In the genomic region with DNA sequence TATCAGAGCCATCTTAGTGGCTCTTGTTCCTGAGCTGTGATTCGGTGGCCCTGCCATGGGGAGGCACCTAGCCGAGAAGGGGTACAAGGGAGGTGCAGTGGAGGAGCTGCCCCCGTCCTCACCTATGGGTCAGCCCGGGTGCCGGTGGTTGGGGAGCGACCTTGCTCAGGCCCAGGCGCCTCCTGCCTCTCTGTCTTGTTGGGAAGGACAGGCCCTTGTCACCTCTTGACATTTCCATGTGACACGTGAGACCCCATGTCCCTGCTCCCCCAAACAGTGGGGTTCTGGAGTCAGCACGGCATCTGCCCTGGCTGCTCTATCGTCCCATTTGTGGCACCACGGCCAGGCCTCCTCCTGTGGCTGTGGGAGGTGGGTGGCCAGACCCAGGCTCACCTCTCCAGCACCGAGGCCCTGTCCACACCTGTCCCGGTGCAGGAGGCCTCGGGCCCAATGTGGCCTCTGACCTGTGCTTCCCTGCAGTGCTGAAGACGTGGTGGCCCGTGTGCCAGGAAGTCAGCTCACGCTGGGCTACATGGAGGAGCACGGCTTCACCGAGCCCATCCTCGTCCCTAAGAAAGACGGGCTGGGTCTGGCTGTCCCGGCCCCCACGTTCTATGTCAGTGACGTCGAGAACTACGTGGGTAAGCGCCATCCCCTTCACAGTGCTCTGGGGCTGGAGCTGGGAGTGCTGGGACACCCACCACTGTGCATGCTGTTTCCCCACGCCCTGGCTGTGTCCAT, we compare ENCODE assay signal across 1 cellular context.
TF ChIP-seq lines count a peak whose summit lies in the region.

No MANE protein-coding gene starts in this region.

TF ChIP-seq in GM23338, 12 proteins besides CTCF, POLR2A, EP300 and RAD21 (continued from another document):
- TF ChIP-seq, protein P1, sequence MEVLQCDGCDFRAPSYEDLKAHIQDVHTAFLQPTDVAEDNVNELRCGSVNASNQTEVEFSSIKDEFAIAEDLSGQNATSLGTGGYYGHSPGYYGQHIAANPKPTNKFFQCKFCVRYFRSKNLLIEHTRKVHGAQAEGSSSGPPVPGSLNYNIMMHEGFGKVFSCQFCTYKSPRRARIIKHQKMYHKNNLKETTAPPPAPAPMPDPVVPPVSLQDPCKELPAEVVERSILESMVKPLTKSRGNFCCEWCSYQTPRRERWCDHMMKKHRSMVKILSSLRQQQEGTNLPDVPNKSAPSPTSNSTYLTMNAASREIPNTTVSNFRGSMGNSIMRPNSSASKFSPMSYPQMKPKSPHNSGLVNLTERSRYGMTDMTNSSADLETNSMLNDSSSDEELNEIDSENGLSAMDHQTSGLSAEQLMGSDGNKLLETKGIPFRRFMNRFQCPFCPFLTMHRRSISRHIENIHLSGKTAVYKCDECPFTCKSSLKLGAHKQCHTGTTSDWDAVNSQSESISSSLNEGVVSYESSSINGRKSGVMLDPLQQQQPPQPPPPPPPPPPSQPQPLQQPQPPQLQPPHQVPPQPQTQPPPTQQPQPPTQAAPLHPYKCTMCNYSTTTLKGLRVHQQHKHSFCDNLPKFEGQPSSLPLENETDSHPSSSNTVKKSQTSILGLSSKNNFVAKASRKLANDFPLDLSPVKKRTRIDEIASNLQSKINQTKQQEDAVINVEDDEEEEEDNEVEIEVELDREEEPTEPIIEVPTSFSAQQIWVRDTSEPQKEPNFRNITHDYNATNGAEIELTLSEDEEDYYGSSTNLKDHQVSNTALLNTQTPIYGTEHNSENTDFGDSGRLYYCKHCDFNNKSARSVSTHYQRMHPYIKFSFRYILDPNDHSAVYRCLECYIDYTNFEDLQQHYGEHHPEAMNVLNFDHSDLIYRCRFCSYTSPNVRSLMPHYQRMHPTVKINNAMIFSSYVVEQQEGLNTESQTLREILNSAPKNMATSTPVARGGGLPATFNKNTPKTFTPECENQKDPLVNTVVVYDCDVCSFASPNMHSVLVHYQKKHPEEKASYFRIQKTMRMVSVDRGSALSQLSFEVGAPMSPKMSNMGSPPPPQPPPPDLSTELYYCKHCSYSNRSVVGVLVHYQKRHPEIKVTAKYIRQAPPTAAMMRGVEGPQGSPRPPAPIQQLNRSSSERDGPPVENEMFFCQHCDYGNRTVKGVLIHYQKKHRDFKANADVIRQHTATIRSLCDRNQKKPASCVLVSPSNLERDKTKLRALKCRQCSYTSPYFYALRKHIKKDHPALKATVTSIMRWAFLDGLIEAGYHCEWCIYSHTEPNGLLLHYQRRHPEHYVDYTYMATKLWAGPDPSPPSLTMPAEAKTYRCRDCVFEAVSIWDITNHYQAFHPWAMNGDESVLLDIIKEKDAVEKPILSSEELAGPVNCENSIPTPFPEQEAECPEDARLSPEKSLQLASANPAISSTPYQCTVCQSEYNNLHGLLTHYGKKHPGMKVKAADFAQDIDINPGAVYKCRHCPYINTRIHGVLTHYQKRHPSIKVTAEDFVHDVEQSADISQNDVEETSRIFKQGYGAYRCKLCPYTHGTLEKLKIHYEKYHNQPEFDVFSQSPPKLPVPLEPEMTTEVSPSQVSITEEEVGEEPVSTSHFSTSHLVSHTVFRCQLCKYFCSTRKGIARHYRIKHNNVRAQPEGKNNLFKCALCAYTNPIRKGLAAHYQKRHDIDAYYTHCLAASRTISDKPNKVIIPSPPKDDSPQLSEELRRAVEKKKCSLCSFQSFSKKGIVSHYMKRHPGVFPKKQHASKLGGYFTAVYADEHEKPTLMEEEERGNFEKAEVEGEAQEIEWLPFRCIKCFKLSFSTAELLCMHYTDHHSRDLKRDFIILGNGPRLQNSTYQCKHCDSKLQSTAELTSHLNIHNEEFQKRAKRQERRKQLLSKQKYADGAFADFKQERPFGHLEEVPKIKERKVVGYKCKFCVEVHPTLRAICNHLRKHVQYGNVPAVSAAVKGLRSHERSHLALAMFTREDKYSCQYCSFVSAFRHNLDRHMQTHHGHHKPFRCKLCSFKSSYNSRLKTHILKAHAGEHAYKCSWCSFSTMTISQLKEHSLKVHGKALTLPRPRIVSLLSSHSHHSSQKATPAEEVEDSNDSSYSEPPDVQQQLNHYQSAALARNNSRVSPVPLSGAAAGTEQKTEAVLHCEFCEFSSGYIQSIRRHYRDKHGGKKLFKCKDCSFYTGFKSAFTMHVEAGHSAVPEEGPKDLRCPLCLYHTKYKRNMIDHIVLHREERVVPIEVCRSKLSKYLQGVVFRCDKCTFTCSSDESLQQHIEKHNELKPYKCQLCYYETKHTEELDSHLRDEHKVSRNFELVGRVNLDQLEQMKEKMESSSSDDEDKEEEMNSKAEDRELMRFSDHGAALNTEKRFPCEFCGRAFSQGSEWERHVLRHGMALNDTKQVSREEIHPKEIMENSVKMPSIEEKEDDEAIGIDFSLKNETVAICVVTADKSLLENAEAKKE (CRISPR knock-in tag; IDR thresholded peaks at IDR 0.05), result no peak
- TF ChIP-seq ETS1 (IDR thresholded peaks at IDR 0.05) (no peak), EZH2phosphoT487 (IDR thresholded peaks at IDR 0.05; ENCODE audit: unreplicated experiment) (no peak), POLR2AphosphoS5 (IDR thresholded peaks at IDR 0.05; ENCODE audit: low read depth) (no peak), REST (IDR thresholded peaks at IDR 0.05; ENCODE audit: unreplicated experiment) (no peak), ZNF114 (CRISPR knock-in tag; IDR thresholded peaks at IDR 0.05) (no peak), ZNF331 (CRISPR knock-in tag; IDR thresholded peaks at IDR 0.05; ENCODE audit: low read depth) (no peak)
TF ChIP-seq in GM23338: peak in this region for 0.
